In genomic region chr4:7581477-7581876, GRCh38 we compare ENCODE assay signal across 12 cellular contexts.
DNase-seq lines count a peak whose midpoint lies in the region; ATAC-seq and TF ChIP-seq lines count a peak whose summit lies in the region.
"Had no signal": no experiment of that assay in that cellular context is flagged by ENCODE, and none has a peak within 500 bp of the region (broad histone marks: within the 10 kb centered on the region; RNA-seq: fewer than 3 reads in every experiment).

No MANE protein-coding gene starts in this region.

- H3K36me3 Mint-ChIP-seq in T-cell: peaks cover 4% of the 10 kb centered on the region
- H3K36me3 Mint-ChIP-seq: activated naive CD4-positive, alpha-beta T cell treated with anti-CD3 and anti-CD28 coated beads, Interleukin-2, amount 50 U/mL, for 24 hours had no signal

- no peak overlapping the region for H4K8ac ChIP-seq in IMR-90 (ENCODE audit: low read depth in 2 of 2, low read length in 2 of 2)

- H2BK20ac ChIP-seq in IMR-90 (ENCODE audit: low read depth, low read length): no peak overlapping the region

- no peak overlapping the region for H2AK9ac ChIP-seq in IMR-90 (replicated peaks; ENCODE audit: low read depth, low read length, poor library complexity)

- POLR2A ChIA-PET in IMR-90 (lab: Charles Lee; ENCODE audit: unreplicated experiment): no interaction called here
- POLR2A ChIA-PET in T-cell (lab: Charles Lee): no interaction called here

- TF ChIP-seq RAD21 in IMR-90 (IDR thresholded peaks at IDR 0.05; ENCODE audit: low read length): no peak

- no peak overlapping the region for H2BK15ac ChIP-seq in IMR-90 (ENCODE audit: low read depth, low read length)

- H3K4me3 ChIP-seq in IMR-90 (ENCODE audit: insufficient read depth, low read depth, low read length): no peak overlapping the region
- H3K4me3 ChIP-seq: thoracic aorta had no signal

- H3K27ac Mint-ChIP-seq in T-cell: no peak overlapping the region
- H3K27ac Mint-ChIP-seq: activated naive CD4-positive, alpha-beta T cell treated with anti-CD3 and anti-CD28 coated beads, Interleukin-2, amount 50 U/mL, for 24 hours had no signal

- no peak overlapping the region for H3K4me2 ChIP-seq in IMR-90 (ENCODE audit: low read depth, low read length)

- H3K27ac ChIP-seq in IMR-90 (ENCODE audit: insufficient read depth, low read length): no peak overlapping the region
- H3K27ac ChIP-seq: thoracic aorta had no signal

- intact Hi-C loops in IMR-90 (cut with micrococcal nuclease): no loop called here

- no peak overlapping the region for H2BK5ac ChIP-seq in IMR-90 (ENCODE audit: low read depth, low read length, poor library complexity, severe bottlenecking)

- no peak overlapping the region for H3K14ac ChIP-seq in IMR-90 (replicated peaks; ENCODE audit: low read depth, low read length)

- H4K20me1 ChIP-seq in IMR-90 (ENCODE audit: insufficient read depth, low read length): no peaks in the 10 kb centered on the region

- no peak for TF ChIP-seq CTCF in IMR-90 (conservative IDR thresholded peaks at IDR 0.05; ENCODE audit: low read depth, low read length)

- no peaks in the 10 kb centered on the region for H3K36me3 ChIP-seq in IMR-90 (ENCODE audit: control insufficient read depth, insufficient read depth, low read length)
- H3K36me3 ChIP-seq: thoracic aorta had no signal

- CTCF ChIA-PET in IMR-90 (lab: Yijun Ruan, JAX) (no interaction called here), T-cell (lab: Charles Lee) (no interaction called here)

- no peak overlapping the region for H4K91ac ChIP-seq in IMR-90 (ENCODE audit: insufficient read depth, low read depth, low read length)

- in situ Hi-C loops in IMR-90 (cut with MboI; ENCODE audit: low sequenced_read_pairs): no loop called here

- H3K79me1 ChIP-seq in IMR-90 (ENCODE audit: low read depth in 1 of 2, low read length in 2 of 2): no peaks in the 10 kb centered on the region

- ATAC-seq in IMR-90 (ENCODE audit: low read depth) (peak; percentile 60; the same call in 1 of the 2 replicates), HG02973 (IDR thresholded peaks at IDR 0.05; ENCODE audit: unreplicated experiment) (no peak), T-cell (replicated peaks in 1 of 4) (no peak), HG03280 (IDR thresholded peaks at IDR 0.05; ENCODE audit: unreplicated experiment) (no peak), HG03342 (IDR thresholded peaks at IDR 0.05; ENCODE audit: unreplicated experiment) (no peak)

- dilution Hi-C loops in IMR-90 (cut with HindIII; ENCODE audit: low sequenced_read_pairs, unreplicated experiment): no loop called here

- no peak overlapping the region for H2BK120ac ChIP-seq in IMR-90 (ENCODE audit: low read depth, low read length)

- no peak for TF ChIP-seq POLR2A in IMR-90 (IDR thresholded peaks at IDR 0.05; ENCODE audit: low read depth, low read length)

- H3K4me3 Mint-ChIP-seq in T-cell: no peak overlapping the region
- H3K4me3 Mint-ChIP-seq: activated naive CD4-positive, alpha-beta T cell treated with anti-CD3 and anti-CD28 coated beads, Interleukin-2, amount 50 U/mL, for 24 hours had no signal

- no peaks in the 10 kb centered on the region for H3K4me1 ChIP-seq in IMR-90 (ENCODE audit: control insufficient read depth, insufficient read depth, low read length)

- H3K9ac ChIP-seq in IMR-90 (ENCODE audit: low read depth, low read length): no peak overlapping the region

- H3K56ac ChIP-seq in IMR-90 (ENCODE audit: extremely low read depth, insufficient read depth, low read length): no peak overlapping the region

- BruUV-seq in IMR-90 (replicated peaks; lab: Mats Ljungman, UMichigan): no TSS peak

- H3K9me3 Mint-ChIP-seq in T-cell: peaks cover 13 to 36% (median 34%) of the 10 kb centered on the region in 3 donors

- H4K5ac ChIP-seq in IMR-90 (ENCODE audit: low read depth, low read length): no peak overlapping the region

- H3K27me3 Mint-ChIP-seq in T-cell: no peaks in the 10 kb centered on the region

- DNase-seq in ELR (ENCODE audit: low read depth) (peak; percentile 23), IMR-90 (peak; percentile 15), islet precursor cell (peak; percentile 85), T-cell (no peak)
- DNase-seq in activated CD4-positive, alpha-beta T cell treated with anti-CD3 and anti-CD28 coated beads, Interleukin-2, amount 50 U/mL, for 48 hours: peak; percentile 7 to 10
- DNase-seq: GF-D8, NCI-H2081 had no signal

- WGBS in IMR-90 (ENCODE audit: extremely low coverage in 2 of 2, insufficient read length in 1 of 2), 2 experiments: 14% methylated on average over 3 of the region's 8 CpGs; no CpG with 5 or more reads in 1 of the 2 experiments

- H2AFZ ChIP-seq in IMR-90 (replicated peaks; ENCODE audit: low read length, poor library complexity): peak overlapping the region; percentile 65

- no peak overlapping the region for H3K23ac ChIP-seq in IMR-90 (ENCODE audit: low read depth, low read length)

- H3K9me3 ChIP-seq in IMR-90 (ENCODE audit: control insufficient read depth, insufficient read depth, low read length): peaks cover 42% of the 10 kb centered on the region

- H3K27me3 ChIP-seq in IMR-90 (ENCODE audit: control insufficient read depth, insufficient read depth, low read length): peaks cover 3% of the 10 kb centered on the region; the same call in 1 of the 2 replicates

- no peak overlapping the region for H3K4ac ChIP-seq in IMR-90 (ENCODE audit: low read depth, low read length)

- H3K4me1 Mint-ChIP-seq in T-cell: no peaks in the 10 kb centered on the region
- H3K4me1 Mint-ChIP-seq: activated naive CD4-positive, alpha-beta T cell treated with anti-CD3 and anti-CD28 coated beads, Interleukin-2, amount 50 U/mL, for 24 hours had no signal

- no peaks in the 10 kb centered on the region for H3K9me1 ChIP-seq in IMR-90 (ENCODE audit: insufficient read depth, low read length)

- H2AK5ac ChIP-seq in IMR-90 (ENCODE audit: low read depth, low read length): no peak overlapping the region

- H3K18ac ChIP-seq in IMR-90 (ENCODE audit: low read depth, low read length): no peak overlapping the region

TF ChIP-seq in IMR-90, 13 proteins besides CTCF, POLR2A, EP300 and RAD21:
- TF ChIP-seq SMC3 (IDR thresholded peaks at IDR 0.05; ENCODE audit: low read depth, low read length) (no peak), BHLHE40 (IDR thresholded peaks at IDR 0.05; ENCODE audit: low read depth, low read length) (no peak), FOS (IDR thresholded peaks at IDR 0.05; ENCODE audit: low read depth, low read length) (no peak), CHD1 (IDR thresholded peaks at IDR 0.05; ENCODE audit: low read depth, low read length) (no peak), MXI1 (IDR thresholded peaks at IDR 0.05; ENCODE audit: borderline replicate concordance, low read depth, low read length) (no peak), ELK1 (IDR thresholded peaks at IDR 0.05; ENCODE audit: borderline replicate concordance, low read depth, low read length) (no peak), RFX5 (IDR thresholded peaks at IDR 0.05; ENCODE audit: low read depth, low read length) (no peak)

Comparison
In these comparisons a context has a peak if more than half of its experiments do, and no peak if none do; other contexts are left out.
1. DNase-seq: peak in ELR (single experiment), IMR-90 (single experiment), activated CD4-positive, alpha-beta T cell treated with anti-CD3 and anti-CD28 coated beads, Interleukin-2, amount 50 U/mL, for 48 hours (2 of 2) and islet precursor cell (single experiment); none in T-cell (0 of 34).